In genomic region chr2:101826716-101827115, GRCh38 we compare ENCODE assay signal across 16 cellular contexts.
DNase-seq lines count a peak whose midpoint lies in the region; ATAC-seq and TF ChIP-seq lines count a peak whose summit lies in the region.
"Had no signal": no experiment of that assay in that cellular context is flagged by ENCODE, and none has a peak within 500 bp of the region (broad histone marks: within the 10 kb centered on the region; RNA-seq: fewer than 3 reads in every experiment).

No MANE protein-coding gene starts in this region.

- DNase-seq in heart left ventricle (no peak), right cardiac atrium (no peak), SJCRH30 (no peak), fibroblast of lung (ENCODE audit: low read depth in 2 of 2) (no peak), lower leg skin (ENCODE audit: low spot score in 2 of 2) (no peak), GM19238 (ENCODE audit: insufficient read length, low spot score) (no peak), UCSD-AML1 (lab: John Stamatoyannopoulos, UW; ENCODE audit: unreplicated experiment) (no peak)
- DNase-seq: activated CD8-positive, alpha-beta memory T cell treated with anti-CD3 and anti-CD28 coated beads for 24 hours; activated effector memory CD4-positive, alpha-beta T cell treated with Interleukin-2 at 50 U/mL for 16 hours; aorta; DMS 273 treated with DMSO at 0.1 percent for 48 hours; NCI-H2029; stimulated activated CD4-positive, alpha-beta T cell treated with anti-CD3 and anti-CD28 coated beads, Interleukin-1b, Interleukin-23, amount 100 ng/mL, for 48 hours; thyroid gland had no signal

- WGBS in heart left ventricle, 4 donors: 78 to 82% (median 79%) methylated on average over 2 of the region's 2 CpGs
- whole genome bisulfite sequencing in right cardiac atrium: 86% methylated on average over 2 of the region's 2 CpGs
- whole genome bisulfite sequencing in lower leg skin, 2 donors: 91 to 94% methylated on average over 2 of the region's 2 CpGs

- peaks cover 74% of the 10 kb centered on the region for H3K79me2 ChIP-seq in fibroblast of lung (ENCODE audit: control insufficient read depth, insufficient read depth, low read length)

- no peak for ATAC-seq in heart left ventricle
- ATAC-seq in right cardiac atrium: no peak

- peaks cover 0 to 62% (median 41%) of the 10 kb centered on the region in 9 donors for H3K36me3 ChIP-seq in heart left ventricle
- H3K36me3 ChIP-seq in SJCRH30: peaks cover 50% of the 10 kb centered on the region
- peaks cover 10% of the 10 kb centered on the region for H3K36me3 ChIP-seq in fibroblast of lung (ENCODE audit: control insufficient read depth, insufficient read depth, low read length)
- H3K36me3 ChIP-seq: thyroid gland had no signal

- no peak for TF ChIP-seq CTCF in heart left ventricle (IDR thresholded peaks at IDR 0.05)
- no peak for TF ChIP-seq CTCF in fibroblast of lung (conservative IDR thresholded peaks at IDR 0.05 in 1 of 2, IDR thresholded peaks at IDR 0.05 in 1 of 2; ENCODE audit: low read depth in 1 of 2, low read length in 2 of 2)
- no peak for TF ChIP-seq CTCF in lower leg skin (IDR thresholded peaks at IDR 0.05)

- H3K4me2 ChIP-seq in fibroblast of lung (ENCODE audit: extremely low read depth, insufficient read depth, low read length): peak overlapping the region; percentile 70

- H3K4me3 ChIP-seq in heart left ventricle (no peak overlapping the region), right cardiac atrium (ENCODE audit: low read length) (no peak overlapping the region), SJCRH30 (no peak overlapping the region), fibroblast of lung (replicated peaks in 1 of 4; ENCODE audit: control extremely low read depth in 1 of 4, insufficient read depth in 1 of 4, low read depth in 3 of 4, low read length in 4 of 4) (no peak overlapping the region), lower leg skin (ENCODE audit: low read depth, poor library complexity, severe bottlenecking) (no peak overlapping the region)
- H3K4me3 ChIP-seq: MG63, thyroid gland had no signal

- H3K27ac ChIP-seq in heart left ventricle: peak overlapping the region in 9 of 12 donors; percentile 13 to 78 (median 65)
- H3K27ac ChIP-seq in right cardiac atrium (ENCODE audit: low read length): no peak overlapping the region
- H3K27ac ChIP-seq in SJCRH30: peak overlapping the region; percentile 37
- H3K27ac ChIP-seq in fibroblast of lung (ENCODE audit: insufficient read depth, low read length): peak overlapping the region; percentile 40
- H3K27ac ChIP-seq in temporal lobe (ENCODE audit: low read depth, low read length): peak overlapping the region; percentile 25
- H3K27ac ChIP-seq: thyroid gland had no signal

- H3K9me3 ChIP-seq in heart left ventricle: no peaks in the 10 kb centered on the region
- no peaks in the 10 kb centered on the region for H3K9me3 ChIP-seq in right cardiac atrium (ENCODE audit: control insufficient read depth, low read length)
- H3K9me3 ChIP-seq in SJCRH30 (replicated peaks): no peaks in the 10 kb centered on the region
- H3K9me3 ChIP-seq in fibroblast of lung (ENCODE audit: control insufficient read depth, insufficient read depth, low read depth, low read length): no peaks in the 10 kb centered on the region
- H3K9me3 ChIP-seq: MG63, thyroid gland had no signal

- H4K20me1 ChIP-seq in fibroblast of lung (ENCODE audit: control insufficient read depth, extremely low read depth, insufficient read depth, low read length): no peaks in the 10 kb centered on the region

- intact Hi-C loops in heart left ventricle (cut with DNase I) (loop anchor here in 6 of 10 donors (2.0 to 10.0 kb wide), 5 partner anchors 34 to 129 kb away; partner anchors contain the start of gene MAP4K4 (in 1 of the 6)), right cardiac atrium (cut with DNase I) (loop anchor here in 3 of 4 donors (5.0 to 10.0 kb wide), 4 partner anchors 62 to 309 kb away; partner anchors contain the start of gene MAP4K4 (in 1 of the 3)), lower leg skin (cut with DNase I; ENCODE audit: low total_unique reads) (loop anchor here (10.0 kb wide), 1 partner anchor 402 kb away; no protein-coding TSS in a partner anchor)

- peaks cover 9 to 82% (median 65%) of the 10 kb centered on the region in 12 donors for H3K4me1 ChIP-seq in heart left ventricle
- H3K4me1 ChIP-seq in right cardiac atrium (ENCODE audit: control insufficient read depth, insufficient read depth, low read length): peaks cover 14% of the 10 kb centered on the region
- peaks cover 14% of the 10 kb centered on the region for H3K4me1 ChIP-seq in SJCRH30
- peaks cover 36% of the 10 kb centered on the region for H3K4me1 ChIP-seq in fibroblast of lung (ENCODE audit: control insufficient read depth, extremely low read depth, insufficient read depth, low read length)

- H2AFZ ChIP-seq in fibroblast of lung (ENCODE audit: low read length): no peak overlapping the region

- H3K9ac ChIP-seq in fibroblast of lung (ENCODE audit: insufficient read depth, low read length): no peak overlapping the region

- no peak for TF ChIP-seq POLR2A in heart left ventricle (IDR thresholded peaks at IDR 0.05)
- TF ChIP-seq POLR2A in lower leg skin (IDR thresholded peaks at IDR 0.05): no peak

- H3K27me3 ChIP-seq in heart left ventricle: no peaks in the 10 kb centered on the region
- no peaks in the 10 kb centered on the region for H3K27me3 ChIP-seq in right cardiac atrium (ENCODE audit: control insufficient read depth, insufficient read depth)
- H3K27me3 ChIP-seq in SJCRH30: no peaks in the 10 kb centered on the region
- H3K27me3 ChIP-seq in fibroblast of lung (ENCODE audit: control insufficient read depth, insufficient read depth, low read length): no peaks in the 10 kb centered on the region
- H3K27me3 ChIP-seq: MG63, thyroid gland had no signal
